ENCODE assay signal across 8 cellular contexts in the genomic region with DNA sequence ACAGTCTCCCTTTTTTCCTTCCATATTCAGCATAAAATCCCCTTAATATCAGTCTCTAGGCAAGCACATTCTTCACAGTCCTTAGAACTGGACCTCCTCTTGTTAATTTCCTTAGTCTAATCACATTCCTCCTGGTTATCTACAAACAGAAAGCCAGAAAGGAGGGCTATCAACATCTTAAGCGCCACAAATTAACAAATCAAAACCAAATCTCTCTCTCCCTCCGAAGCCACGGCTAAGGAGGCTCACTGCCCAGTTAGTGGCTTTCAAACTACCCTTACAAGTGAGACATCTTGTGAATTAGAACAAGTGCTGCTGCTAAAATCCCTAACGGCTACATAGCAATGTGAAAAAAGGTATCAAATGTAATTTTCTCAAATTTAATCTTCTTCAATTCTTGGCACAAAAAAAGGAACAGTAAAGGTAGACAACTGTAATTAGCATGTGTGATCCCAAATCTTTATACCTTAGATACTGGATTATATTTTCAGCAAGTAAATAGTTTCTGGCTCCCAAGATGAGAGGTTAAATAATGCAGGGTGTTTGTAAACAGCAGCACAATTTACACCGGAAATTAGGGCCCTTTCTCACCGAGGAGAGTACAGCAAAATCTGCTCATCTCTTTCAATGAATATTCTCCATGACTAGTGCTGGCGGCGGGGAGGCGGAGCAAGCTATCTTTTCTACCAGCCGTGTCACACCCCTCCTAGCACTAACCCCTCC. TPM values are rescaled to one million over a fixed set of nuclear protein-coding genes. Genes with fewer than 3 reads are reported as not detected.
A peak's percentile ranks its signal among the peaks of the same experiment; 100 is the strongest.
DNase-seq lines count a peak whose midpoint lies in the region; ATAC-seq and TF ChIP-seq lines count a peak whose summit lies in the region.

No MANE protein-coding gene starts in this region.

- H3K4me3 Mint-ChIP-seq in activated B cell treated with CpG ODN at 0.5 μM for 24 hours: peak overlapping the region; percentile 96

- peaks cover 9% of the 10 kb centered on the region in 2 donors for H3K36me3 ChIP-seq in stomach smooth muscle (ENCODE audit: control insufficient read depth in 2 of 2, insufficient read depth in 2 of 2, low read length in 2 of 2)

- no peak for TF ChIP-seq CTCF in activated B cell treated with CpG ODN at 0.5 μM for 24 hours (IDR thresholded peaks at IDR 0.05)
- TF ChIP-seq CTCF in dorsolateral prefrontal cortex (IDR thresholded peaks at IDR 0.05 in 54 of 56, conservative IDR thresholded peaks at IDR 0.05 in 2 of 56; ENCODE audit: low read depth in 1 of 56, partially characterized antibody in 56 of 56): no peak

- H3K9ac ChIP-seq in stomach smooth muscle (ENCODE audit: low read length in 2 of 2): peak overlapping the region; percentile 97 to 98

- DNase-seq in A172 (ENCODE audit: low spot score) (peak; percentile 81), LHCN-M2 (ENCODE audit: low read depth) (peak; percentile 41), activated B cell treated with CpG ODN at 0.5 μM for 24 hours (no peak), dorsolateral prefrontal cortex (peak in 6 of 10 donors; percentile 17 to 60 (median 47)), mucosa of gallbladder (ENCODE audit: low spot score) (peak; percentile 38)

- POLR2A ChIA-PET in activated B cell treated with CpG ODN at 0.5 μM for 24 hours (lab: Charles Lee): interaction anchor here (1.2 to 3.0 kb wide), 7 partner anchors 8 to 361 kb away, joined by 3 to 27 read pairs (median 5); a partner anchor contains a TSS

- peak overlapping the region; percentile 99 for H3K27ac Mint-ChIP-seq in activated B cell treated with CpG ODN at 0.5 μM for 24 hours

- peak overlapping the region; percentile 57 to 97 (median 91) for H3K4me3 ChIP-seq in dorsolateral prefrontal cortex
- peak overlapping the region; percentile 95 to 97 for H3K4me3 ChIP-seq in stomach smooth muscle (ENCODE audit: low read length in 2 of 2)

- H3K27ac ChIP-seq in dorsolateral prefrontal cortex (peak overlapping the region in 25 of 59 donors; percentile 9 to 99 (median 97)), stomach smooth muscle (ENCODE audit: low read length) (peak overlapping the region; percentile 96)

- no peaks in the 10 kb centered on the region for H3K9me3 Mint-ChIP-seq in activated B cell treated with CpG ODN at 0.5 μM for 24 hours

- H3K27me3 ChIP-seq in dorsolateral prefrontal cortex (no peaks in the 10 kb centered on the region), stomach smooth muscle (ENCODE audit: control insufficient read depth in 1 of 2, insufficient read depth in 2 of 2, low read length in 2 of 2) (no peaks in the 10 kb centered on the region)

- H3K9me3 ChIP-seq in stomach smooth muscle (ENCODE audit: control insufficient read depth in 2 of 2, low read length in 2 of 2): no peaks in the 10 kb centered on the region

- no peaks in the 10 kb centered on the region for H3K27me3 Mint-ChIP-seq in activated B cell treated with CpG ODN at 0.5 μM for 24 hours

- intact Hi-C loops in activated B cell treated with CpG ODN at 0.5 μM for 24 hours (cut with micrococcal nuclease): loop anchor here (1.0 to 5.0 kb wide), 2 partner anchors 222 to 1428 kb away; no protein-coding TSS in a partner anchor
- intact Hi-C loops in dorsolateral prefrontal cortex (cut with DNase I): loop anchor here in 1 of 2 donors (2.0 kb wide), 1 partner anchor 119 kb away; no protein-coding TSS in a partner anchor

- peaks cover 41% of the 10 kb centered on the region for H3K36me3 Mint-ChIP-seq in activated B cell treated with CpG ODN at 0.5 μM for 24 hours (ENCODE audit: low read depth)

- ATAC-seq in GM18520 (IDR thresholded peaks at IDR 0.05; ENCODE audit: unreplicated experiment) (peak; percentile 22), activated B cell treated with CpG ODN at 0.5 μM for 24 hours (ENCODE audit: low read depth) (peak; percentile 53), HG03025 (IDR thresholded peaks at IDR 0.05; ENCODE audit: low FRiP score, unreplicated experiment) (no peak)

- CTCF ChIA-PET in activated B cell treated with CpG ODN at 0.5 μM for 24 hours (lab: Charles Lee): interaction anchor here (1.3 to 1.4 kb wide), 3 partner anchors 71 to 195 kb away, joined by 3 to 6 read pairs (median 4); no protein-coding TSS in a partner anchor

- peaks cover 68% of the 10 kb centered on the region for H3K4me1 Mint-ChIP-seq in activated B cell treated with CpG ODN at 0.5 μM for 24 hours

- peaks cover 19% of the 10 kb centered on the region for H3K4me1 ChIP-seq in stomach smooth muscle (ENCODE audit: control insufficient read depth, insufficient read depth, low read length)

RNA-seq across cellular contexts. Expression of a gene that starts 1.4 kb away (rescaled TPM):
- total RNA-seq in A172 (2014; rRNA removed; shearing (Covaris generic)): 7.9 and 24.0 TPM in 2 replicates
- total RNA-seq in LHCN-M2 (2014; rRNA removed) (10.8 and 13.1 TPM in 2 replicates), activated B cell treated with CpG ODN at 0.5 μM for 24 hours (21.6 and 22.0 TPM in 2 replicates), dorsolateral prefrontal cortex (10 to 100 TPM in 89 of 120 experiments, 1 to 10 TPM in 31; 6.8 to 16.8 (median 11.0) TPM), mucosa of gallbladder (14.0 TPM)
- 5.7 TPM for polyA plus RNA-seq in LHCN-M2 (2012)

RNA-seq across cellular contexts. Expression of a gene that starts 19.6 kb away (rescaled TPM):
- total RNA-seq in A172 (2014; rRNA removed; shearing (Covaris generic)): 48.7 and 124 TPM in 2 replicates
- 45.2 and 53.9 TPM in 2 replicates for total RNA-seq in LHCN-M2 (2014; rRNA removed)
- polyA plus RNA-seq in LHCN-M2 (2012): 56.0 TPM
- total RNA-seq in activated B cell treated with CpG ODN at 0.5 μM for 24 hours: 38.1 and 46.8 TPM in 2 replicates
- 10 to 100 TPM; 25.5 to 57.1 (median 41.0) TPM for total RNA-seq in dorsolateral prefrontal cortex
- 42.6 TPM for total RNA-seq in mucosa of gallbladder
